ENCODE assay signal across 11 cellular contexts in the genomic region with DNA sequence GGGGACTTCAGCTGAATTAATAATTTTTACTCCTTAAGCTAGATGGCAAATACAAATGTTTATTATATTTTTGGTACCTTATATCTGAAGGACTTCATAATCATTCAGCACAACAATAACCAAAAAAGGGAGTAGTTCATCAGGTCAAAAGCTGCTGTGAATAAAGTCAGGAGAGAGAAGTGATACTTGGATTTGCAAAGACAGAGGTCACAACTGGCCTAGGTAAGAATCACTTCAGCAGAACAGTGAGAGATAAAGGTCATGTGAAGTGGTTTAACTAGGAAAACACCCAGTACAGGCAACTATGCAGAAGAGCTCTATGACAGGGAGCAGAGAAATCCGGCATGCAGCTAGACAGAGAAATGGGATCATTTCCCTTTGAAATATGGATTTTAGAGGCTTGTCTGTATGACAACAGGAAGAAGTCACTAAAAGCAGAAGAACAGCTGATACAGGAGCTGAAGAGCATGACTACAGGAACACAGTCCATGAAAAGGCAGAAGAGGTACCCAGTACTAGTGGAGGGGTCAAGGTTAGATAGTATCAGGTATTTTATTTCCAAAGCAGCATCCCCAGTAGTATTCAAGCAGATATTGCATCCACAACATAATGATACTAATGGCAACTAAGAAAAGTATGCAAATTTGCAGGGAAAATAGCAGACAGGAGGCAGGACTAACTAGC. TPM values are rescaled to one million over a fixed set of nuclear protein-coding genes. Genes with fewer than 3 reads are reported as not detected.
A peak's percentile ranks its signal among the peaks of the same experiment; 100 is the strongest.
DNase-seq lines count a peak whose midpoint lies in the region; ATAC-seq, FAIRE-seq and TF ChIP-seq lines count a peak whose summit lies in the region.
"Had no signal": no experiment of that assay in that cellular context is flagged by ENCODE, and none has a peak within 500 bp of the region (broad histone marks: within the 10 kb centered on the region; RNA-seq: fewer than 3 reads in every experiment).

No MANE protein-coding gene starts in this region.

- H3K4me3 Mint-ChIP-seq in WTC11 = no peak overlapping the region

- intact Hi-C loops in left colon (cut with DNase I, micrococcal nuclease) = no loop called here

- peaks cover 0 to 45% (median 21%) of the 10 kb centered on the region in 11 experiments; a peak in 20 of 22 replicates for H3K36me3 ChIP-seq in BLaER1 treated with 17β-estradiol and CSF1 and Interleukin-3, amounts not matched to agents 10 nM and 100 nM

- no peak for TF ChIP-seq CTCF in WTC11 (IDR thresholded peaks at IDR 0.05)

- ATAC-seq in HG03025 (IDR thresholded peaks at IDR 0.05; ENCODE audit: low FRiP score, unreplicated experiment) (peak; percentile 57), WTC11 (no peak), left colon (no peak)

- POLR2A ChIA-PET in WTC11 (lab: Charles Lee) = no interaction called here

- peak overlapping the region; percentile 15 to 64 (median 55); a peak in 17 of 22 replicates for H3K27ac ChIP-seq in BLaER1 treated with 17β-estradiol and CSF1 and Interleukin-3, amounts not matched to agents 10 nM and 100 nM

- H3K9me3 Mint-ChIP-seq in WTC11 = peaks cover 27% of the 10 kb centered on the region

- peaks cover 21 to 41% (median 26%) of the 10 kb centered on the region in 10 experiments for H3K4me1 ChIP-seq in BLaER1 treated with 17β-estradiol and CSF1 and Interleukin-3, amounts not matched to agents 10 nM and 100 nM

- peak overlapping the region; percentile 62 to 96 (median 76) for H3K4me2 ChIP-seq in BLaER1 treated with 17β-estradiol and CSF1 and Interleukin-3, amounts not matched to agents 10 nM and 100 nM

- H3K9me3 ChIP-seq in BLaER1 treated with 17β-estradiol and CSF1 and Interleukin-3, amounts not matched to agents 10 nM and 100 nM (replicated peaks in 1 of 11) = peaks cover 12 to 75% (median 67%) of the 10 kb centered on the region in 11 experiments; a peak in 21 of 22 replicates

- no peak for DNase-seq in GM19239 (ENCODE audit: insufficient read length, low spot score)
- DNase-seq in WTC11 (ENCODE audit: low spot score) = no peak
- no peak for DNase-seq in left colon
- DNase-seq in midbrain (lab: John Stamatoyannopoulos, UW) = no peak
- DNase-seq in SW 1271 (lab: John Stamatoyannopoulos, UW) = no peak
- no peak for DNase-seq in mesenteric fat pad (ENCODE audit: low spot score)
- DNase-seq: Right ventricle myocardium superior had no signal

- peaks cover 26% of the 10 kb centered on the region for H3K4me1 Mint-ChIP-seq in WTC11

- peak overlapping the region in 9 of 11 experiments; percentile 6 to 61 (median 41); a peak in 9 of 22 replicates for H3K9ac ChIP-seq in BLaER1 treated with 17β-estradiol and CSF1 and Interleukin-3, amounts not matched to agents 10 nM and 100 nM

- no peaks in the 10 kb centered on the region for H3K27me3 ChIP-seq in BLaER1 treated with 17β-estradiol and CSF1 and Interleukin-3, amounts not matched to agents 10 nM and 100 nM

- H3K27me3 Mint-ChIP-seq in WTC11 (ENCODE audit: low read depth) = no peaks in the 10 kb centered on the region

- FAIRE-seq in GM19239 (lab: Jason Lieb, UNC) = peak; percentile 83
- FAIRE-seq: D721Med, HTR-8/SVneo had no signal

- H3K36me3 Mint-ChIP-seq in WTC11 = peaks cover 18% of the 10 kb centered on the region

- H4K20me1 ChIP-seq in BLaER1 treated with 17β-estradiol and CSF1 and Interleukin-3, amounts not matched to agents 10 nM and 100 nM = peaks cover 9 to 72% (median 17%) of the 10 kb centered on the region in 11 experiments; a peak in 16 of 22 replicates

- CTCF ChIA-PET in WTC11 (lab: Charles Lee) = no interaction called here

- H3K4me3 ChIP-seq in BLaER1 treated with 17β-estradiol and CSF1 and Interleukin-3, amounts not matched to agents 10 nM and 100 nM = peak overlapping the region in 4 of 10 experiments; percentile 9 to 24 (median 12); a peak in 4 of 20 replicates

- H3K27ac Mint-ChIP-seq in WTC11 = peak overlapping the region; percentile 16

TF ChIP-seq in WTC11, 78 proteins besides CTCF, POLR2A, EP300 and RAD21:
- TF ChIP-seq ATF6 (CRISPR knock-in tag; IDR thresholded peaks at IDR 0.05) (no peak), TCF7 (CRISPR knock-in tag; IDR thresholded peaks at IDR 0.05; ENCODE audit: low read depth) (no peak), ESRRA (CRISPR knock-in tag; IDR thresholded peaks at IDR 0.05; ENCODE audit: borderline replicate concordance) (no peak), ZBTB21 (CRISPR knock-in tag; IDR thresholded peaks at IDR 0.05; ENCODE audit: borderline replicate concordance) (no peak), ZNF423 (CRISPR knock-in tag; IDR thresholded peaks at IDR 0.05) (no peak), CREM (CRISPR knock-in tag; IDR thresholded peaks at IDR 0.05) (no peak), FOXP1 (CRISPR knock-in tag; IDR thresholded peaks at IDR 0.05; ENCODE audit: borderline replicate concordance) (no peak), TEAD4 (CRISPR knock-in tag; IDR thresholded peaks at IDR 0.05) (no peak), ATF3 (CRISPR knock-in tag; conservative IDR thresholded peaks at IDR 0.05) (no peak)
TF ChIP-seq in WTC11: peak in this region for 0.

RNA-seq across cellular contexts. Expression of gene ZMAT3, which starts 25.7 kb away (rescaled TPM):
- total RNA-seq in WTC11 (2021) = 19.8 to 24.1 TPM (median 20.1 TPM) in 3 replicates
- 10 to 100 TPM; 14.2 to 14.9 TPM for total RNA-seq in left colon
- 18.6 TPM for total RNA-seq in mesenteric fat pad
